In the genomic region with DNA sequence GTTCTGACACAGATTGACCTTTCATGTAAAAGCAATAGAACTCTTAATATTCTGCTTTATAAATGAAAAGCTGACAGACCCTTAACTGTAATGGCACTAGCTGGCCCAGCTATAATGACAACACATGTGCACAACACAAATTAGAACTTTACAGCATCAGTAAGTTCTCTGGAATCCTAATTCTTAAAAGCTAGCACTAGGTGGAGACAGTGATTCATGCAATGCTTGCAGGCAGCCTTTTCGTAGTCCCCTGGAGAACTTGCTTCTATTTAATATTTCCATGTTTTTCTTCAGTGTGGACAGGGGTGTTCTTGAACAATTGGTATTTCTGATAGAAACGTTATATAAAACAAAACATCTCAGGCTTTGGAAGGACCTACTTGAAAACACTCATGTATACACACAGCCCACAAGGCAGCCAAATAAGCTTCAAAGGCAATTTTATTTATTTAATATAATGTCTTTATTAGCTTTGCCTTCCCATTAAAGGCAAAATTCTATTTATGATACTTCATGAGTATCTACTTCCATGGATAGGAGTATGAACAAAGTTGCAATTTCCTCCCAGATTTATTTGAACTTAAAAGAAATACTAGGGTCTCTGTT, we compare ENCODE assay signal across 10 cellular contexts.
DNase-seq lines count a peak whose midpoint lies in the region; ATAC-seq and TF ChIP-seq lines count a peak whose summit lies in the region.
"Had no signal": no experiment of that assay in that cellular context is flagged by ENCODE, and none has a peak within 500 bp of the region (broad histone marks: within the 10 kb centered on the region; RNA-seq: fewer than 3 reads in every experiment).

No MANE protein-coding gene starts in this region.

- DNase-seq in NCI-H2107 treated with DMSO at 0.1 percent for 48 hours (lab: John Stamatoyannopoulos, UW; ENCODE audit: unreplicated experiment) (peak; percentile 22), NCI-H2107 (lab: John Stamatoyannopoulos, UW) (no peak), NCI-H2171 (lab: John Stamatoyannopoulos, UW) (peak; percentile 77), T47D (ENCODE audit: low read depth in 1 of 2, low spot score in 1 of 2) (peak; percentile 28 to 71), NK-92 (lab: John Stamatoyannopoulos, UW; ENCODE audit: unreplicated experiment) (no peak), NCI-H2029 treated with DMSO at 0.1 percent for 48 hours (lab: John Stamatoyannopoulos, UW) (no peak)
- DNase-seq: activated B cell treated with CpG ODN at 0.5 μM for 24 hours had no signal

- TF ChIP-seq RAD21 in neural cell (conservative IDR thresholded peaks at IDR 0.05), result peak; percentile 97

- H3K9me2 ChIP-seq in neural cell (ENCODE audit: insufficient read depth, low read length), result no peaks in the 10 kb centered on the region

- peak; percentile 91 for TF ChIP-seq CTCF in neural cell (IDR thresholded peaks at IDR 0.05; ENCODE audit: poor library complexity, severe bottlenecking)

- H3K27me3 ChIP-seq in neural cell (ENCODE audit: insufficient read depth, low read depth, low read length), result no peaks in the 10 kb centered on the region
- H3K27me3 ChIP-seq: BLaER1 had no signal

- no peaks in the 10 kb centered on the region for H3K36me3 ChIP-seq in neural cell (ENCODE audit: insufficient read depth, low read length)
- H3K36me3 ChIP-seq: BLaER1 had no signal

- in situ Hi-C loops in T47D (cut with HindIII; ENCODE audit: low pct_unique_long_range_greater_than_20kb, low sequenced_read_pairs), result no loop called here

- no peak for TF ChIP-seq EP300 in neural cell (conservative IDR thresholded peaks at IDR 0.05; ENCODE audit: poor library complexity, severe bottlenecking)

- H2AFZ ChIP-seq in neural cell (ENCODE audit: low read depth, low read length), result no peak overlapping the region

- H3F3A ChIP-seq in neural cell (ENCODE audit: insufficient read depth, low read length, poor library complexity, severe bottlenecking), result no peaks in the 10 kb centered on the region

- H3K4me3 ChIP-seq in neural cell (ENCODE audit: low read length), result no peak overlapping the region
- H3K4me3 ChIP-seq: BLaER1 had no signal

- H3K27ac ChIP-seq in neural cell (ENCODE audit: low read length), result no peak overlapping the region
- H3K27ac ChIP-seq: BLaER1 had no signal

- H3K9me3 ChIP-seq in neural cell (ENCODE audit: low read length), result no peaks in the 10 kb centered on the region
- H3K9me3 ChIP-seq: BLaER1 had no signal

- H3K79me2 ChIP-seq in neural cell (replicated peaks; ENCODE audit: insufficient read depth, low read length), result no peaks in the 10 kb centered on the region

- H3K4me2 ChIP-seq in neural cell (ENCODE audit: low read length), result no peak overlapping the region
- H3K4me2 ChIP-seq: BLaER1 had no signal

- no peak overlapping the region for H3K9ac ChIP-seq in neural cell (ENCODE audit: low read length)
- H3K9ac ChIP-seq: BLaER1 had no signal

- ATAC-seq in GM21576 (IDR thresholded peaks at IDR 0.05; ENCODE audit: unreplicated experiment), result no peak

- H4K20me1 ChIP-seq in neural cell (ENCODE audit: insufficient read depth), result no peaks in the 10 kb centered on the region
- H4K20me1 ChIP-seq: BLaER1 had no signal

TF ChIP-seq in neural cell, 6 proteins besides CTCF, POLR2A, EP300 and RAD21:
- no peak for TF ChIP-seq POLR2AphosphoS5 (IDR thresholded peaks at IDR 0.05)
- TF ChIP-seq SMC3 (conservative IDR thresholded peaks at IDR 0.05; ENCODE audit: poor library complexity), result peak; percentile 93

Comparison
In these comparisons a context has a peak if more than half of its experiments do, and no peak if none do; other contexts are left out.
1. DNase-seq: peak in NCI-H2107 treated with DMSO at 0.1 percent for 48 hours (single experiment), NCI-H2171 (single experiment) and T47D (2 of 2); none in NCI-H2107 (single experiment), NK-92 (single experiment) and NCI-H2029 treated with DMSO at 0.1 percent for 48 hours (single experiment).